In the genomic region with DNA sequence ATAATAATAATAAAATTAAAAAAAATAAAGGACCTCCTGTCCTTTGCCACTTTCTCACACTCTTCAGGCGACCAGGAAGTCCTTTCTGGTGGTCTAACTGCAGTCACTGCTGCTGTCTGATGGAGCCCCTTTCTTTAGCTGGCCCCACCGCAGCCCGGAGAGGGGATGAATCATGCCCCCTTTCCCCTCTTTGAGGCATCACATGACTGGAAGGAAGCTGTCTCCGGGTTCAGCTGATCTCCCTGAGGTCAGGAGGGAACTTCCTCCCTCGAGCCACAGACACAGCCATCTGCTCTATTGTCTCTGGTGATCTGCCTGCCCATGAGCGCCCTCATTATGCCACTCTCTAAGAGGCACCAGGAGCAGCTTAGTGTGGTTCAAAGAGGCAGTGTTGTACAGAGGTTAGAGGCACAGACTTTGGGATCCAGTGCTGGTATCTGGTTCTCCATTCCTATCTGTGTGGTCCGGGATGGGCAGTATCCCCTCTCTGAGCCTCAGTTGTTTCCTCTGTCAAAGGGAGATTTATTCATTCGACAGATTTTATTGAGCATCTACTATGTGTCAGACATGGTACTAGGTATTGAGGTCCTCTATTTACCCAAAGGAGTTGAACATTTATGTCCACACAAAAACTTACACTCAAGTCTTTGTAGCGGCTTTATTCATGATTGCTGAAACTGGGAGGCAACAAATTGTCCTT, we compare ENCODE assay signal across 9 cellular contexts. TPM values are rescaled to one million over a fixed set of nuclear protein-coding genes. Genes with fewer than 3 reads are reported as not detected.
DNase-seq lines count a peak whose midpoint lies in the region; ATAC-seq, FAIRE-seq and TF ChIP-seq lines count a peak whose summit lies in the region.
"Had no signal": no experiment of that assay in that cellular context is flagged by ENCODE, and none has a peak within 500 bp of the region (broad histone marks: within the 10 kb centered on the region; RNA-seq: fewer than 3 reads in every experiment).

No MANE protein-coding gene starts in this region.

- DNase-seq in T-helper 9 cell: peak; percentile 50
- peak in 3 of 4 donors; percentile 7 to 66 (median 16) for DNase-seq in body of pancreas
- DNase-seq in pancreas: peak in 1 of 6 donors; percentile 43
- peak; percentile 51 for DNase-seq in ureter (ENCODE audit: low spot score)
- no peak for DNase-seq in NCI-H1105 (lab: John Stamatoyannopoulos, UW)

- no peak for TF ChIP-seq CTCF in body of pancreas (IDR thresholded peaks at IDR 0.05)
- TF ChIP-seq CTCF in pancreas (IDR thresholded peaks at IDR 0.05): no peak

- peak; percentile 45 for ATAC-seq in HG03378 (IDR thresholded peaks at IDR 0.05; ENCODE audit: unreplicated experiment)
- no peak for ATAC-seq in body of pancreas
- ATAC-seq in pancreas: peak in 3 of 4 donors; percentile 55 to 77 (median 72)
- ATAC-seq in GM19463 (IDR thresholded peaks at IDR 0.05; ENCODE audit: unreplicated experiment): no peak

- 50 to 54% methylated on average over 7 to 9 of the region's 9 CpGs for WGBS in body of pancreas, 2 donors
- 55 to 57% methylated on average over 9 of the region's 9 CpGs for WGBS in pancreas, 2 donors

- H3K9me3 ChIP-seq in body of pancreas (no peaks in the 10 kb centered on the region), pancreas (no peaks in the 10 kb centered on the region)

- intact Hi-C loops in body of pancreas (cut with DNase I): no loop called here
- intact Hi-C loops in pancreas (cut with DNase I): no loop called here

- H3K36me3 ChIP-seq in body of pancreas (replicated peaks in 1 of 2; ENCODE audit: insufficient read depth in 1 of 2, low read depth in 2 of 2) (no peaks in the 10 kb centered on the region), pancreas (no peaks in the 10 kb centered on the region)

- H3K4me3 ChIP-seq in body of pancreas: no peak overlapping the region
- H3K4me3 ChIP-seq in pancreas: no peak overlapping the region

- H3K27ac ChIP-seq in body of pancreas: peak overlapping the region in 1 of 4 donors; percentile 71
- H3K27ac ChIP-seq in pancreas: peak overlapping the region in 1 of 4 donors; percentile 23

- H3K4me1 ChIP-seq in body of pancreas (peaks cover 12% of the 10 kb centered on the region), pancreas (peaks cover 0 to 3% (median 0%) of the 10 kb centered on the region in 3 donors)

- TF ChIP-seq POLR2A in GM18526 (IDR thresholded peaks at IDR 0.05; ENCODE audit: extremely low read depth, insufficient read length): peak; percentile 57
- no peak for TF ChIP-seq POLR2A in body of pancreas (IDR thresholded peaks at IDR 0.05)

- no peak for FAIRE-seq in pancreas (lab: Jason Lieb, UNC)
- FAIRE-seq: astrocyte had no signal

- no peaks in the 10 kb centered on the region for H3K27me3 ChIP-seq in body of pancreas
- H3K27me3 ChIP-seq in pancreas: no peaks in the 10 kb centered on the region

RNA-seq across cellular contexts. Expression of gene VAV1, which starts 30.0 kb away (rescaled TPM):
- 1 to 10 TPM; 1.3 to 5.6 TPM for total RNA-seq in body of pancreas
- total RNA-seq in pancreas: 1 to 10 TPM in 3 of 6 donors, under 1 TPM in 3; 0.23 to 7.3 (median 1.7) TPM
- 1 to 10 TPM; 1.0 to 1.4 TPM for polyA plus RNA-seq in pancreas
- total RNA-seq in ureter: 12.1 TPM
- total RNA-seq: astrocyte had no signal

RNA-seq across cellular contexts. Expression of gene SH2D3A, which starts 35.3 kb away (rescaled TPM):
- total RNA-seq in body of pancreas (10 to 100 TPM; 18.4 to 60.0 TPM), pancreas (10 to 100 TPM; 10.1 to 19.6 (median 13.5) TPM), ureter (68.7 TPM)
- polyA plus RNA-seq in pancreas: 10 to 100 TPM; 31.9 to 33.0 TPM

Comparison
In these comparisons a context has a peak if more than half of its experiments do, and no peak if none do; other contexts are left out.
1. ATAC-seq: peak in HG03378 (single experiment) and pancreas (3 of 4); none in body of pancreas (single experiment) and GM19463 (single experiment).